Comparison of ENCODE assay signal across 15 cellular contexts in the genomic region with DNA sequence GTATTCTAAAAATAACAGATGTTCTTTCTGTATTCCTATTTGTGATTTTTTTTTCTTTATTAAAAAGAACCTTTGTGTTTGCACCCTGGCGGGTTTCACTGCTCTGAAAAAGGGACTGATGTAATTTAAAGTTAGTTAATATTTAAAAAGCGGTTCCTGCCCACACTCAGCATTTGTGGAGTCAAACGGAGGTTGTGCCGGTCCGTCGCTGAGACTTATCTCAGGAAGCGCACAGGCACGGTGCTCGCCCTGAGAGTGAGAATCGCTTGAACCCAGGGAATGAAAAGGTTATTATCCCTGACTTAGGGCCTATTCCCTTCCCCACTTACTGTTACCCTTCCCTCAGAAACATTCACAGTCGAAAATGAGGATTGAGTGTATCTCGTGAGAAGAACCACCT.
DNase-seq lines count a peak whose midpoint lies in the region; ATAC-seq and TF ChIP-seq lines count a peak whose summit lies in the region.
"Had no signal": no experiment of that assay in that cellular context is flagged by ENCODE, and none has a peak within 500 bp of the region (broad histone marks: within the 10 kb centered on the region; RNA-seq: fewer than 3 reads in every experiment).

No MANE protein-coding gene starts in this region.

- no peaks in the 10 kb centered on the region for H3K36me3 ChIP-seq in osteoblast (ENCODE audit: insufficient read depth, low read length)
- H3K36me3 ChIP-seq: BE2C had no signal

- H3K79me2 ChIP-seq in osteoblast (ENCODE audit: insufficient read depth, low read length) = no peaks in the 10 kb centered on the region

- H3K4me1 ChIP-seq in osteoblast (ENCODE audit: insufficient read depth, low read length) = no peaks in the 10 kb centered on the region
- H3K4me1 ChIP-seq: A549, BE2C had no signal

- peaks cover 16% of the 10 kb centered on the region for H3K27me3 ChIP-seq in osteoblast (ENCODE audit: insufficient read depth, low read length)
- H3K27me3 ChIP-seq: BE2C had no signal

- TF ChIP-seq CTCF in osteoblast (IDR thresholded peaks at IDR 0.05; ENCODE audit: extremely low read depth, low read depth, low read length) (no peak), GM13976 (IDR thresholded peaks at IDR 0.05; ENCODE audit: borderline replicate concordance, control extremely low read depth, extremely low read depth, insufficient read depth, missing control alignments) (no peak)

- no peak overlapping the region for H3K27ac ChIP-seq in osteoblast (ENCODE audit: low read depth, low read length)
- H3K27ac ChIP-seq: A549, C4-2B had no signal

- no peak overlapping the region for H3K4me2 ChIP-seq in osteoblast (ENCODE audit: insufficient read depth, low read length)
- H3K4me2 ChIP-seq: A549, GM23338 had no signal

- no peaks in the 10 kb centered on the region for H4K20me1 ChIP-seq in osteoblast (ENCODE audit: insufficient read depth, low read length)

- in situ Hi-C loops in GM13976 (cut with MboI; ENCODE audit: low sequenced_read_pairs, unreplicated experiment) = no loop called here

- H3K9me3 ChIP-seq in osteoblast (ENCODE audit: low read depth, low read length) = no peaks in the 10 kb centered on the region
- H3K9me3 ChIP-seq: A549, BE2C had no signal

- H2AFZ ChIP-seq in osteoblast (ENCODE audit: low read length) = no peak overlapping the region
- H2AFZ ChIP-seq: GM23338 had no signal

- ATAC-seq in HG02571 (IDR thresholded peaks at IDR 0.05; ENCODE audit: unreplicated experiment) = no peak
- ATAC-seq: A549, GM23338 had no signal

- DNase-seq in SW480 (ENCODE audit: low spot score) = peak; percentile 44
- peak; percentile 55 for DNase-seq in kidney tubule cell (ENCODE audit: low spot score)
- DNase-seq in osteoblast (ENCODE audit: insufficient read length, low spot score, missing footprints) = peak; percentile 54
- DNase-seq in NOMO-1 (lab: John Stamatoyannopoulos, UW; ENCODE audit: unreplicated experiment in 2 of 2) = no peak
- DNase-seq in GM13976 (ENCODE audit: low spot score) = no peak
- DNase-seq in NCI-H446 (lab: John Stamatoyannopoulos, UW) = no peak
- DNase-seq: BE2C; CD4-positive, alpha-beta memory T cell; DMS153; DMS79 treated with DMSO at 0.1 percent for 48 hours; EL had no signal

- no peak overlapping the region for H3K4me3 ChIP-seq in osteoblast (ENCODE audit: insufficient read depth, low read length)
- H3K4me3 ChIP-seq: A549, GM23338 had no signal

Comparison
In these comparisons a context has a peak if more than half of its experiments do, and no peak if none do; other contexts are left out.
1. DNase-seq: peak in SW480 (single experiment), kidney tubule cell (single experiment) and osteoblast (single experiment); none in NOMO-1 (0 of 2), GM13976 (single experiment) and NCI-H446 (0 of 2).